Comparison of ENCODE assay signal across 10 cellular contexts in the genomic region with DNA sequence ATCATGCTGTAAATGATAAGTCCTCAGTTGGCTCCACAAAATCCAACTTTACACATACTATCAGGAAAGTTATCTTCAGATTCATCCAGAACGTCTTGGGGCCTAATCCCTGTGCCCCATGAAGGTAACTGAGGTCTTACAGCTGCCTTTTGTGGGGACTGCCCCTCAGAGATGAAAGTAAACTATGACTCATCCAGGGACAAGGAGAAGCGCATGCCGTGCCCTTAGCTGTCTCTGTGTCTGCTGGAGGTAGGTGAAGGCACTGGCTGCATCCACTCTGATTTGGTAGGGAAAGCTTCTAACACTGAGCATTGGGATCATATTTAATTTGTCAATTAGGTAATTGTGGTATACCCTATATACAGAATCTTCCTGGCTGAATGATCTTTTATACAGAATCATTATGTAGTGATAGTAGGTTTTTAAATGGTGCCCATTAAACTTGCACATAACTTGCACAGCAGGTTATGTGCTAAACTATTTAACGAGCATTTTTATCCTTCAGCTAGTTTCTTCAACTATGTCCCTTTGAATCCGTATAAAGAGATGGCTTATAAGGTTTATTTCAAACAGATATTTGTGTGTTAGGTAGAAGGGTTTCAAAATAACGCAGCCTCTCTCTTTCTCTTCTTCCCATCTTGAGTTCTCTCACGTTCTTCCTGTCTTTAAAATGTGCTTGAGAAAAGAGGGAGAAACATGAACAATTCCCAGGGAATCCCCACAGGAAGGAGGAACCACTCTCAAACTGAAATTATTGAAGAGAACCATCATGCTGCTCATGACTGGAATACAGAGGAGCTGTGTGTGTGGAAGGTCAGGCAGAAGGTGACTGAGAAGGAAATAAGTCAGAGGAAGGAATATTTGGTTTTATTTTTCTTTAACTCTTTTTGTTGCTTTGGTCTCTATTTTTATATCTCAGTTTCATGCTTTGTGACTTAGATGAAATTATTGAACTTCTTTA.
DNase-seq lines count a peak whose midpoint lies in the region; ATAC-seq and TF ChIP-seq lines count a peak whose summit lies in the region.
"Had no signal": no experiment of that assay in that cellular context is flagged by ENCODE, and none has a peak within 500 bp of the region (broad histone marks: within the 10 kb centered on the region; RNA-seq: fewer than 3 reads in every experiment).

No MANE protein-coding gene starts in this region.

- no peak for TF ChIP-seq CTCF in dorsolateral prefrontal cortex (IDR thresholded peaks at IDR 0.05 in 54 of 56, conservative IDR thresholded peaks at IDR 0.05 in 2 of 56; ENCODE audit: low read depth in 1 of 56, partially characterized antibody in 56 of 56)

- no peak overlapping the region for H3K23ac ChIP-seq in mesendoderm (ENCODE audit: low read length)

- no peaks in the 10 kb centered on the region for H3K27me3 ChIP-seq in mesendoderm (ENCODE audit: insufficient read depth, low read length, poor library complexity)
- H3K27me3 ChIP-seq in dorsolateral prefrontal cortex, result no peaks in the 10 kb centered on the region

- peak; percentile 99 for ATAC-seq in GM21619 (IDR thresholded peaks at IDR 0.05; ENCODE audit: unreplicated experiment)
- peak; percentile 70 for ATAC-seq in HG03521 (IDR thresholded peaks at IDR 0.05; ENCODE audit: unreplicated experiment)
- ATAC-seq: naive thymus-derived CD8-positive, alpha-beta T cell had no signal

- no peak overlapping the region for H3K56ac ChIP-seq in mesendoderm (ENCODE audit: low read length)

- H3K4me3 Mint-ChIP-seq in activated CD4-positive, alpha-beta T cell treated with anti-CD3 and anti-CD28 coated beads, Interleukin-2, amount 10 ng/mL, durations not matched to agents 7 days and 5 days, result no peak overlapping the region
- H3K4me3 Mint-ChIP-seq: H9; naive thymus-derived CD8-positive, alpha-beta T cell had no signal

- H3K4ac ChIP-seq in mesendoderm (ENCODE audit: low read depth, low read length), result no peak overlapping the region

- DNase-seq in activated CD4-positive, alpha-beta T cell treated with anti-CD3 and anti-CD28 coated beads for 48 hours, result peak; percentile 45
- DNase-seq in activated CD4-positive, alpha-beta T cell treated with anti-CD3 and anti-CD28 coated beads, Interleukin-2, amount 10 ng/mL, durations not matched to agents 7 days and 5 days, result no peak
- DNase-seq in mesendoderm (peak; percentile 40), DMS153 treated with DMSO at 0.1 percent for 48 hours (lab: John Stamatoyannopoulos, UW; ENCODE audit: unreplicated experiment) (no peak), KBM-7 (no peak), dorsolateral prefrontal cortex (no peak)
- DNase-seq: H9; naive thymus-derived CD8-positive, alpha-beta T cell had no signal

- peaks cover 4% of the 10 kb centered on the region for H3K27me3 Mint-ChIP-seq in activated CD4-positive, alpha-beta T cell treated with anti-CD3 and anti-CD28 coated beads, Interleukin-2, amount 10 ng/mL, durations not matched to agents 7 days and 5 days

- no peaks in the 10 kb centered on the region for H3K4me1 ChIP-seq in mesendoderm (ENCODE audit: control insufficient read depth, low read depth, low read length)

- peaks cover 7% of the 10 kb centered on the region for H3K4me1 Mint-ChIP-seq in activated CD4-positive, alpha-beta T cell treated with anti-CD3 and anti-CD28 coated beads, Interleukin-2, amount 10 ng/mL, durations not matched to agents 7 days and 5 days
- H3K4me1 Mint-ChIP-seq: naive thymus-derived CD8-positive, alpha-beta T cell had no signal

- H3K79me1 ChIP-seq in mesendoderm (ENCODE audit: low read length), result no peaks in the 10 kb centered on the region

- peaks cover 6% of the 10 kb centered on the region for H3K9me3 Mint-ChIP-seq in activated CD4-positive, alpha-beta T cell treated with anti-CD3 and anti-CD28 coated beads, Interleukin-2, amount 10 ng/mL, durations not matched to agents 7 days and 5 days
- H3K9me3 Mint-ChIP-seq: H9 had no signal

- H3K27ac Mint-ChIP-seq in activated CD4-positive, alpha-beta T cell treated with anti-CD3 and anti-CD28 coated beads, Interleukin-2, amount 10 ng/mL, durations not matched to agents 7 days and 5 days, result no peak overlapping the region
- H3K27ac Mint-ChIP-seq: H9; naive thymus-derived CD8-positive, alpha-beta T cell had no signal

- in situ Hi-C loops in KBM-7 (cut with MboI; ENCODE audit: low pct_unique_long_range_greater_than_20kb, low sequenced_read_pairs), result no loop called here

- no peak overlapping the region for H2BK120ac ChIP-seq in mesendoderm (ENCODE audit: low read depth, low read length)

- H3K18ac ChIP-seq in mesendoderm (ENCODE audit: low read length), result no peak overlapping the region

- H2BK15ac ChIP-seq in mesendoderm (replicated peaks; ENCODE audit: low read depth), result no peak overlapping the region

- H3K4me3 ChIP-seq in mesendoderm (ENCODE audit: low read length) (no peak overlapping the region), dorsolateral prefrontal cortex (no peak overlapping the region)

- H3K27ac ChIP-seq in mesendoderm (ENCODE audit: low read depth, low read length), result no peak overlapping the region
- H3K27ac ChIP-seq in dorsolateral prefrontal cortex, result no peak overlapping the region

- no peak overlapping the region for H3K4me2 ChIP-seq in mesendoderm (ENCODE audit: low read length)

- no peaks in the 10 kb centered on the region for H3K36me3 ChIP-seq in mesendoderm (ENCODE audit: control insufficient read depth, insufficient read depth, low read length)

- H4K5ac ChIP-seq in mesendoderm (ENCODE audit: low read length), result no peak overlapping the region

- POLR2A ChIA-PET in activated CD4-positive, alpha-beta T cell treated with anti-CD3 and anti-CD28 coated beads, Interleukin-2, amount 10 ng/mL, durations not matched to agents 7 days and 5 days (lab: Charles Lee), result no interaction called here

- no peak overlapping the region for H2AK5ac ChIP-seq in mesendoderm (ENCODE audit: low read length)

- no peaks in the 10 kb centered on the region for H3K79me2 ChIP-seq in mesendoderm (ENCODE audit: control insufficient read depth, insufficient read depth, low read length)

- no peak overlapping the region for H3K9ac ChIP-seq in mesendoderm (ENCODE audit: low read length)

- H4K8ac ChIP-seq in mesendoderm (ENCODE audit: low read depth, low read length), result no peak overlapping the region

- H2BK5ac ChIP-seq in mesendoderm (ENCODE audit: low read length), result no peak overlapping the region

- no CpG with 5 or more reads among the region's 7 CpGs for WGBS in mesendoderm (ENCODE audit: extremely low coverage, insufficient coverage, low lambda C conversion rate)

- CTCF ChIA-PET in activated CD4-positive, alpha-beta T cell treated with anti-CD3 and anti-CD28 coated beads, Interleukin-2, amount 10 ng/mL, durations not matched to agents 7 days and 5 days (lab: Charles Lee), result interaction anchor here (0.6 kb wide), 1 partner anchor 40 kb away, joined by 3 read pairs; no protein-coding TSS in a partner anchor

- intact Hi-C loops in dorsolateral prefrontal cortex (cut with DNase I), result no loop called here

- no peaks in the 10 kb centered on the region for H3K36me3 Mint-ChIP-seq in activated CD4-positive, alpha-beta T cell treated with anti-CD3 and anti-CD28 coated beads, Interleukin-2, amount 10 ng/mL, durations not matched to agents 7 days and 5 days (ENCODE audit: low read depth)

Comparison
In these comparisons a context has a peak if more than half of its experiments do, and no peak if none do; other contexts are left out.
1. DNase-seq: peak in activated CD4-positive, alpha-beta T cell treated with anti-CD3 and anti-CD28 coated beads for 48 hours (single experiment) and mesendoderm (single experiment); none in activated CD4-positive, alpha-beta T cell treated with anti-CD3 and anti-CD28 coated beads, Interleukin-2, amount 10 ng/mL, durations not matched to agents 7 days and 5 days (single experiment), DMS153 treated with DMSO at 0.1 percent for 48 hours (single experiment), KBM-7 (single experiment) and dorsolateral prefrontal cortex (0 of 10).